ENCODE assay signal across 20 cellular contexts in genomic region chr18:22285299-22286140, GRCh38.
A peak's percentile ranks its signal among the peaks of the same experiment; 100 is the strongest.
DNase-seq lines count a peak whose midpoint lies in the region; ATAC-seq, FAIRE-seq and TF ChIP-seq lines count a peak whose summit lies in the region.
"Had no signal": no experiment of that assay in that cellular context is flagged by ENCODE, and none has a peak within 500 bp of the region (broad histone marks: within the 10 kb centered on the region; RNA-seq: fewer than 3 reads in every experiment).

No MANE protein-coding gene starts in this region.

- H3K9me3 ChIP-seq in RWPE2 (ENCODE audit: severe bottlenecking) (no peaks in the 10 kb centered on the region), transverse colon (no peaks in the 10 kb centered on the region)
- H3K9me3 ChIP-seq: upper lobe of left lung had no signal

- DNase-seq in SIG-M5 treated with dmso at 0.1 percent for 504 hours (lab: John Stamatoyannopoulos, UW; ENCODE audit: unreplicated experiment) (peak; percentile 20), SIG-M5 (lab: John Stamatoyannopoulos, UW) (no peak), RWPE2 (ENCODE audit: low spot score) (no peak), fibroblast of gingiva (ENCODE audit: low read depth) (peak; percentile 4), transverse colon (no peak), retina (no peak), D721Med (ENCODE audit: insufficient read length, low spot score) (no peak), H4 (ENCODE audit: low spot score) (no peak)
- DNase-seq: activated CD4-positive, alpha-beta T cell treated with anti-CD3 and anti-CD28 coated beads for 4 hours; activated CD8-positive, alpha-beta memory T cell treated with anti-CD3 and anti-CD28 coated beads, Interleukin-2, amount 50 U/mL, for 4 hours; CD4-positive, alpha-beta memory T cell; cortex of kidney; heart left ventricle; NCI-H1048; NCI-H524 treated with DMSO at 0.1 percent for 48 hours; upper lobe of left lung had no signal

- no peak overlapping the region for H3K4me3 ChIP-seq in RWPE2 (ENCODE audit: severe bottlenecking)
- H3K4me3 ChIP-seq in transverse colon, result no peak overlapping the region

- TF ChIP-seq CTCF in RWPE2 (IDR thresholded peaks at IDR 0.05; ENCODE audit: poor library complexity, severe bottlenecking) (no peak), transverse colon (IDR thresholded peaks at IDR 0.05) (no peak), D721Med (IDR thresholded peaks at IDR 0.05; ENCODE audit: insufficient read depth, missing control alignments) (no peak)

- in situ Hi-C loops in transverse colon (cut with MboI; ENCODE audit: low pct_ligation_motif_present in 1 of 4, low pct_unique_long_range_greater_than_20kb in 1 of 4, low sequenced_read_pairs in 3 of 4), result no loop called here

- H3K27me3 ChIP-seq in RWPE2 (ENCODE audit: insufficient read depth, poor library complexity, severe bottlenecking) (no peaks in the 10 kb centered on the region), transverse colon (no peaks in the 10 kb centered on the region)
- H3K27me3 ChIP-seq: heart left ventricle, upper lobe of left lung had no signal

- no peak for TF ChIP-seq EP300 in transverse colon (IDR thresholded peaks at IDR 0.05; ENCODE audit: low read depth)

- intact Hi-C loops in transverse colon (cut with DNase I; ENCODE audit: low total_unique reads), result no loop called here

- peaks cover 40% of the 10 kb centered on the region for H3K4me1 ChIP-seq in RWPE2 (ENCODE audit: insufficient read depth, poor library complexity, severe bottlenecking)
- peaks cover 0 to 42% (median 27%) of the 10 kb centered on the region in 4 donors for H3K4me1 ChIP-seq in transverse colon

- ATAC-seq in RWPE2 (ENCODE audit: low read depth), result peak; percentile 33; the same call in 1 of the 3 replicates
- ATAC-seq: stimulated activated memory B cell treated with anti-CD40 and anti-IgM and Interleukin-4, amounts not matched to agents 10 μg/mL and 1 μg/mL and 100 μg/mL, for 72 hours had no signal

- peak overlapping the region; percentile 89 for H3K27ac ChIP-seq in RWPE2 (ENCODE audit: poor library complexity, severe bottlenecking)
- peak overlapping the region; percentile 66 to 77 (median 70) for H3K27ac ChIP-seq in transverse colon

- TF ChIP-seq POLR2A in transverse colon (IDR thresholded peaks at IDR 0.05), result no peak

- 55 to 62% methylated on average over 3 of the region's 3 CpGs for WGBS in transverse colon (ENCODE audit: low coverage in 1 of 2), 2 donors

- FAIRE-seq in D721Med (lab: Jason Lieb, UNC), result no peak
- FAIRE-seq: A204.1, islet of Langerhans, TTC549 had no signal

- H3K36me3 ChIP-seq in RWPE2 (ENCODE audit: low read depth) (no peaks in the 10 kb centered on the region), transverse colon (no peaks in the 10 kb centered on the region)
- H3K36me3 ChIP-seq: heart left ventricle, upper lobe of left lung had no signal

Comparison
In these comparisons a context has a peak if more than half of its experiments do, and no peak if none do; other contexts are left out.
1. DNase-seq: peak in SIG-M5 treated with dmso at 0.1 percent for 504 hours (single experiment) and fibroblast of gingiva (single experiment); none in SIG-M5 (single experiment), RWPE2 (single experiment), transverse colon (single experiment), retina (single experiment), D721Med (single experiment) and H4 (single experiment).